ENCODE assay signal across 8 cellular contexts in genomic region chr11:119095066-119095880, GRCh38. TPM values are rescaled to one million over a fixed set of nuclear protein-coding genes. Genes with fewer than 3 reads are reported as not detected.
A peak's percentile ranks its signal among the peaks of the same experiment; 100 is the strongest.
DNase-seq lines count a peak whose midpoint lies in the region; ATAC-seq and TF ChIP-seq lines count a peak whose summit lies in the region.

No MANE protein-coding gene starts in this region.

- peak; percentile 54; the same call in 1 of the 2 replicates for TF ChIP-seq EP300 in Ishikawa (IDR thresholded peaks at IDR 0.05; ENCODE audit: borderline replicate concordance)

- no peak for TF ChIP-seq RAD21 in Ishikawa (IDR thresholded peaks at IDR 0.05; ENCODE audit: low read depth)

- no peaks in the 10 kb centered on the region for H3K27me3 ChIP-seq in mononuclear cell (ENCODE audit: insufficient read depth, low read length)

- no peaks in the 10 kb centered on the region for H3K9me3 ChIP-seq in mononuclear cell (ENCODE audit: low read depth, low read length)

- peak overlapping the region; percentile 77 for H3K27ac ChIP-seq in epithelial cell of prostate

- DNase-seq in DMS153 treated with DMSO at 0.1 percent for 48 hours (lab: John Stamatoyannopoulos, UW; ENCODE audit: unreplicated experiment) (peak; percentile 99), OCI-M1 (lab: John Stamatoyannopoulos, UW) (peak; percentile 100), activated T-cell treated with anti-CD3 and anti-CD28 coated beads for 48 hours (ENCODE audit: low read depth) (peak; percentile 98), epithelial cell of prostate (ENCODE audit: low read depth, low spot score) (peak; percentile 98)
- DNase-seq in stimulated activated CD8-positive, alpha-beta memory T cell treated with anti-CD3 and anti-CD28 coated beads, Interleukin-2, amount 100 ng/mL, for 48 hours (ENCODE audit: low read depth in 2 of 2), result peak; percentile 98 to 99

- ATAC-seq in GM21619 (IDR thresholded peaks at IDR 0.05; ENCODE audit: unreplicated experiment), result peak; percentile 77

- peak overlapping the region; percentile 75 for H3K4me3 ChIP-seq in mononuclear cell (ENCODE audit: low read length)

- H3K4me1 ChIP-seq in mononuclear cell (ENCODE audit: insufficient read depth, low read length), result peaks cover 51% of the 10 kb centered on the region

TF ChIP-seq in Ishikawa, 13 proteins besides CTCF, POLR2A, EP300 and RAD21:
- TF ChIP-seq NFIC (IDR thresholded peaks at IDR 0.05), result no peak
- TF ChIP-seq YY1 (IDR thresholded peaks at IDR 0.05; ENCODE audit: low read depth), result peak; percentile 84
- TF ChIP-seq TAF1 (IDR thresholded peaks at IDR 0.05; ENCODE audit: low read depth), result peak; percentile 99
- peak; percentile 97 for TF ChIP-seq FOXM1 (IDR thresholded peaks at IDR 0.05; ENCODE audit: borderline replicate concordance, low read depth)
- TF ChIP-seq EGR1 (IDR thresholded peaks at IDR 0.05), result 0 out of 2 replicates have a peak, but pooled peaks have one; percentile 22
- no peak for TF ChIP-seq ZBTB7A (IDR thresholded peaks at IDR 0.05; ENCODE audit: low read depth)
- TF ChIP-seq, protein P1, sequence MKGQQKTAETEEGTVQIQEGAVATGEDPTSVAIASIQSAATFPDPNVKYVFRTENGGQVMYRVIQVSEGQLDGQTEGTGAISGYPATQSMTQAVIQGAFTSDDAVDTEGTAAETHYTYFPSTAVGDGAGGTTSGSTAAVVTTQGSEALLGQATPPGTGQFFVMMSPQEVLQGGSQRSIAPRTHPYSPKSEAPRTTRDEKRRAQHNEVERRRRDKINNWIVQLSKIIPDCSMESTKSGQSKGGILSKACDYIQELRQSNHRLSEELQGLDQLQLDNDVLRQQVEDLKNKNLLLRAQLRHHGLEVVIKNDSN (IDR thresholded peaks at IDR 0.05), result peak; percentile 30; the same call in 1 of the 2 replicates
- TF ChIP-seq TEAD4 (IDR thresholded peaks at IDR 0.05), result peak; percentile 33; the same call in 1 of the 2 replicates
- TF ChIP-seq, protein P2, sequence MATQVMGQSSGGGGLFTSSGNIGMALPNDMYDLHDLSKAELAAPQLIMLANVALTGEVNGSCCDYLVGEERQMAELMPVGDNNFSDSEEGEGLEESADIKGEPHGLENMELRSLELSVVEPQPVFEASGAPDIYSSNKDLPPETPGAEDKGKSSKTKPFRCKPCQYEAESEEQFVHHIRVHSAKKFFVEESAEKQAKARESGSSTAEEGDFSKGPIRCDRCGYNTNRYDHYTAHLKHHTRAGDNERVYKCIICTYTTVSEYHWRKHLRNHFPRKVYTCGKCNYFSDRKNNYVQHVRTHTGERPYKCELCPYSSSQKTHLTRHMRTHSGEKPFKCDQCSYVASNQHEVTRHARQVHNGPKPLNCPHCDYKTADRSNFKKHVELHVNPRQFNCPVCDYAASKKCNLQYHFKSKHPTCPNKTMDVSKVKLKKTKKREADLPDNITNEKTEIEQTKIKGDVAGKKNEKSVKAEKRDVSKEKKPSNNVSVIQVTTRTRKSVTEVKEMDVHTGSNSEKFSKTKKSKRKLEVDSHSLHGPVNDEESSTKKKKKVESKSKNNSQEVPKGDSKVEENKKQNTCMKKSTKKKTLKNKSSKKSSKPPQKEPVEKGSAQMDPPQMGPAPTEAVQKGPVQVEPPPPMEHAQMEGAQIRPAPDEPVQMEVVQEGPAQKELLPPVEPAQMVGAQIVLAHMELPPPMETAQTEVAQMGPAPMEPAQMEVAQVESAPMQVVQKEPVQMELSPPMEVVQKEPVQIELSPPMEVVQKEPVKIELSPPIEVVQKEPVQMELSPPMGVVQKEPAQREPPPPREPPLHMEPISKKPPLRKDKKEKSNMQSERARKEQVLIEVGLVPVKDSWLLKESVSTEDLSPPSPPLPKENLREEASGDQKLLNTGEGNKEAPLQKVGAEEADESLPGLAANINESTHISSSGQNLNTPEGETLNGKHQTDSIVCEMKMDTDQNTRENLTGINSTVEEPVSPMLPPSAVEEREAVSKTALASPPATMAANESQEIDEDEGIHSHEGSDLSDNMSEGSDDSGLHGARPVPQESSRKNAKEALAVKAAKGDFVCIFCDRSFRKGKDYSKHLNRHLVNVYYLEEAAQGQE (IDR thresholded peaks at IDR 0.05; ENCODE audit: low read depth), result no peak
- peak; percentile 39; the same call in 1 of the 2 replicates for TF ChIP-seq CREB1 (IDR thresholded peaks at IDR 0.05; ENCODE audit: low read depth)
- no peak for TF ChIP-seq CEBPB (IDR thresholded peaks at IDR 0.05)
- peak; percentile 93 for TF ChIP-seq MAX (IDR thresholded peaks at IDR 0.05)
- TF ChIP-seq TCF12 (IDR thresholded peaks at IDR 0.05; ENCODE audit: low read depth), result peak; percentile 85

RNA-seq across cellular contexts. Expression of gene DPAGT1, which starts 6.4 kb away (rescaled TPM):
- total RNA-seq in mononuclear cell, result 6.7 TPM

RNA-seq across cellular contexts. Expression of gene HMBS, which starts 10.6 kb away (rescaled TPM):
- total RNA-seq in mononuclear cell, result 2.7 TPM

RNA-seq across cellular contexts. Expression of gene C2CD2L, which starts 11.9 kb away (rescaled TPM):
- total RNA-seq in mononuclear cell, result 7.5 TPM

RNA-seq across cellular contexts. Expression of gene HINFP, which starts 26.1 kb away (rescaled TPM):
- total RNA-seq in mononuclear cell, result 9.1 TPM

RNA-seq across cellular contexts. Expression of gene VPS11, which starts 27.7 kb away (rescaled TPM):
- total RNA-seq in mononuclear cell, result 34.7 TPM

Comparison
In these comparisons a context has a peak if more than half of its experiments do, and no peak if none do; other contexts are left out.
1. Peak in every context shown above with its lines: DNase-seq, ATAC-seq, H3K4me3 ChIP-seq and H3K27ac ChIP-seq.